In the genomic region with DNA sequence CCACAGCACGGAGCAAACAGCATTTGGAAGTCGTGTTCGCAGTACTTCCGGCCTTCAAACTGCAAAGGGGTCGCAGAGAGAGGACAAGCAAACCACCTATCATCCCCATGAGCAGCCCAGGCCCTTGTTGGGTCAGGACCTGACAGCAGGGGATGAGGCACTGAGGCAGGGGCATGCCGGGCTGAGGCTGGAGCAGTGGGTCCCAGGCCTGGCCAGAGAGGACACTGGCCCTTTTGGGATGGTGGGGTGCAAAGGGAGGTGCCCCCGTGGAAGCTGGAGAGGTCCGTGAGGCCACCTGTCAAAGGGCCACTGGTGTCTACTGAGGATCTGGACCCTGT, we compare ENCODE assay signal across 18 cellular contexts. TPM values are rescaled to one million over a fixed set of nuclear protein-coding genes. Genes with fewer than 3 reads are reported as not detected.
DNase-seq lines count a peak whose midpoint lies in the region; ATAC-seq and TF ChIP-seq lines count a peak whose summit lies in the region.
"Had no signal": no experiment of that assay in that cellular context is flagged by ENCODE, and none has a peak within 500 bp of the region (broad histone marks: within the 10 kb centered on the region; RNA-seq: fewer than 3 reads in every experiment).

No MANE protein-coding gene starts in this region.

- peak in 2 of 5 donors; percentile 27 to 44 for DNase-seq in heart left ventricle
- no peak for DNase-seq in left cardiac atrium
- peak; percentile 32 for DNase-seq in lower lobe of right lung
- no peak for DNase-seq in transverse colon
- DNase-seq in GM19238 (ENCODE audit: insufficient read length, low spot score) = no peak
- no peak for DNase-seq in stimulated activated CD4-positive, alpha-beta T cell treated with anti-CD3 and anti-CD28 coated beads, Interleukin-4, amount 100 ng/mL, for 1 hour
- no peak for DNase-seq in NAMALWA (ENCODE audit: low spot score)
- DNase-seq: DMS79 treated with DMSO at 0.1 percent for 48 hours, KG1, NCI-H187, NCI-H2107, NCI-H2227 treated with DMSO at 0.1 percent for 48 hours, NCI-H510A treated with DMSO at 0.1 percent for 48 hours, NCI-H774, RPMI8226 had no signal

- peaks cover 31 to 100% (median 96%) of the 10 kb centered on the region in 12 donors for H3K4me1 ChIP-seq in heart left ventricle
- H3K4me1 ChIP-seq in lower lobe of right lung = peaks cover 73% of the 10 kb centered on the region
- peaks cover 92% of the 10 kb centered on the region for H3K4me1 ChIP-seq in rectal smooth muscle tissue (ENCODE audit: control insufficient read depth, insufficient read depth, low read length)
- peaks cover 36 to 71% (median 47%) of the 10 kb centered on the region in 4 donors for H3K4me1 ChIP-seq in transverse colon

- intact Hi-C loops in heart left ventricle (cut with DNase I) = loop anchor here in 2 of 10 donors (5.0 kb wide), 2 partner anchors 37 to 47 kb away; a partner anchor contains a TSS
- intact Hi-C loops in left cardiac atrium (cut with DNase I) = loop anchor here in 1 of 2 donors (10.0 kb wide), 1 partner anchor 140 kb away; no protein-coding TSS in a partner anchor
- intact Hi-C loops in lower lobe of right lung (cut with DNase I) = no loop called here
- intact Hi-C loops in transverse colon (cut with DNase I; ENCODE audit: low total_unique reads) = loop anchor here (2.0 kb wide), 1 partner anchor 20 kb away; a partner anchor contains a TSS

- H3K27ac ChIP-seq in heart left ventricle (peak overlapping the region; percentile 47 to 98 (median 84)), lower lobe of right lung (peak overlapping the region; percentile 65), rectal smooth muscle tissue (ENCODE audit: low read depth, low read length) (peak overlapping the region; percentile 99), transverse colon (peak overlapping the region; percentile 81 to 91 (median 86))
- H3K27ac ChIP-seq: 22Rv1 had no signal

- TF ChIP-seq EP300 in transverse colon (IDR thresholded peaks at IDR 0.05; ENCODE audit: low read depth) = no peak

- H3K4me3 ChIP-seq in heart left ventricle (no peak overlapping the region), lower lobe of right lung (no peak overlapping the region), rectal smooth muscle tissue (ENCODE audit: low read length) (no peak overlapping the region), transverse colon (no peak overlapping the region)

- TF ChIP-seq CTCF in heart left ventricle (IDR thresholded peaks at IDR 0.05) (no peak), lower lobe of right lung (IDR thresholded peaks at IDR 0.05) (no peak), transverse colon (IDR thresholded peaks at IDR 0.05) (no peak)

- H3K9ac ChIP-seq in rectal smooth muscle tissue (ENCODE audit: low read length) = no peak overlapping the region

- ATAC-seq in heart left ventricle (no peak), left cardiac atrium (no peak), lower lobe of right lung (no peak)

- TF ChIP-seq POLR2A in heart left ventricle (IDR thresholded peaks at IDR 0.05) = no peak
- TF ChIP-seq POLR2A in transverse colon (IDR thresholded peaks at IDR 0.05) = no peak

- WGBS in heart left ventricle, 4 donors = 81 to 90% (median 85%) methylated on average over 7 to 8 of the region's 8 CpGs
- WGBS in transverse colon (ENCODE audit: low coverage in 1 of 2), 2 donors = 76% methylated on average over 4 of the region's 8 CpGs; no CpG with 5 or more reads in 1 of the 2 donors

- H3K27me3 ChIP-seq in heart left ventricle = no peaks in the 10 kb centered on the region
- H3K27me3 ChIP-seq in lower lobe of right lung (ENCODE audit: low read depth) = no peaks in the 10 kb centered on the region
- H3K27me3 ChIP-seq in rectal smooth muscle tissue (ENCODE audit: control insufficient read depth, insufficient read depth, low read length) = no peaks in the 10 kb centered on the region
- H3K27me3 ChIP-seq in transverse colon = no peaks in the 10 kb centered on the region

- H3K9me3 ChIP-seq in heart left ventricle (no peaks in the 10 kb centered on the region), lower lobe of right lung (no peaks in the 10 kb centered on the region), transverse colon (no peaks in the 10 kb centered on the region)

- peaks cover 0 to 60% (median 43%) of the 10 kb centered on the region in 9 donors for H3K36me3 ChIP-seq in heart left ventricle
- H3K36me3 ChIP-seq in lower lobe of right lung = peaks cover 46% of the 10 kb centered on the region
- H3K36me3 ChIP-seq in rectal smooth muscle tissue (ENCODE audit: control insufficient read depth, insufficient read depth, low read length) = peaks cover 12% of the 10 kb centered on the region
- H3K36me3 ChIP-seq in transverse colon = no peaks in the 10 kb centered on the region

- in situ Hi-C loops in transverse colon (cut with MboI; ENCODE audit: low pct_ligation_motif_present in 1 of 4, low pct_unique_long_range_greater_than_20kb in 1 of 4, low sequenced_read_pairs in 3 of 4) = no loop called here

RNA-seq across cellular contexts. Expression of a gene that starts 8.9 kb away (rescaled TPM):
- total RNA-seq in heart left ventricle = under 1 TPM in 6 of 9 donors, not detected in 3; 0.10 to 0.36 (median 0.24) TPM
- polyA plus RNA-seq in heart left ventricle = 1 to 10 TPM in 1 of 2 donors, under 1 TPM in 1; 0.26 to 8.0 TPM
- total RNA-seq in left cardiac atrium = under 1 TPM in 1 of 2 donors, not detected in 1; 0.24 TPM
- 0.18 TPM for total RNA-seq in lower lobe of right lung
- total RNA-seq in transverse colon = under 1 TPM in 1 of 4 donors, not detected in 3; 0.14 TPM
- polyA plus RNA-seq: CD14-positive monocyte had no signal

RNA-seq across cellular contexts. Expression of a gene that starts 20.5 kb away (rescaled TPM):
- total RNA-seq in heart left ventricle (100 to 1,000 TPM in 7 of 9 donors, 10 to 100 TPM in 2; 97.1 to 225 (median 158) TPM), left cardiac atrium (100 to 1,000 TPM; 157 to 204 TPM), lower lobe of right lung (148 TPM), transverse colon (100 to 1,000 TPM in 2 of 4 donors, 10 to 100 TPM in 2; 34.5 to 198 (median 91.3) TPM)
- 100 to 1,000 TPM; 115 to 293 TPM for polyA plus RNA-seq in heart left ventricle

RNA-seq across cellular contexts. Expression of a gene that starts 46.5 kb away (rescaled TPM):
- 1 to 10 TPM; 2.4 to 5.2 (median 3.7) TPM for total RNA-seq in heart left ventricle
- polyA plus RNA-seq in heart left ventricle = 1 to 10 TPM; 2.8 to 3.4 TPM
- 1 to 10 TPM; 3.3 to 4.7 TPM for total RNA-seq in left cardiac atrium
- 7.4 TPM for total RNA-seq in lower lobe of right lung
- total RNA-seq in transverse colon = 10 to 100 TPM in 1 of 4 donors, 1 to 10 TPM in 3; 6.8 to 13.7 (median 8.3) TPM
